Comparison of ENCODE assay signal across 10 cellular contexts in genomic region chr15:63211549-63211948, GRCh38. TPM values are rescaled to one million over a fixed set of nuclear protein-coding genes. Genes with fewer than 3 reads are reported as not detected.
A peak's percentile ranks its signal among the peaks of the same experiment; 100 is the strongest.
DNase-seq lines count a peak whose midpoint lies in the region; ATAC-seq and TF ChIP-seq lines count a peak whose summit lies in the region.
"Had no signal": no experiment of that assay in that cellular context is flagged by ENCODE, and none has a peak within 500 bp of the region (broad histone marks: within the 10 kb centered on the region; RNA-seq: fewer than 3 reads in every experiment).

No MANE protein-coding gene starts in this region.

- no peak for TF ChIP-seq POLR2A in Peyer's patch (IDR thresholded peaks at IDR 0.05)

- H3K4me1 ChIP-seq in Peyer's patch, result peaks cover 0 to 29% (median 8%) of the 10 kb centered on the region in 4 donors
- peaks cover 37% of the 10 kb centered on the region for H3K4me1 ChIP-seq in effector memory CD4-positive, alpha-beta T cell (ENCODE audit: control insufficient read depth, insufficient read depth, low read length, poor library complexity, severe bottlenecking)

- H3K27ac Mint-ChIP-seq in stimulated activated effector memory CD8-positive, alpha-beta T cell treated with anti-CD3 and anti-CD28 coated beads, Interleukin-12 subunit alpha, Interleukin-12 subunit beta, amount 100 ng/mL, for 72 hours, result peak overlapping the region; percentile 93

- no peak overlapping the region for H3K4me3 ChIP-seq in Peyer's patch
- no peak overlapping the region for H3K4me3 ChIP-seq in coronary artery
- no peak overlapping the region for H3K4me3 ChIP-seq in effector memory CD4-positive, alpha-beta T cell (ENCODE audit: insufficient read depth, low read depth, low read length, poor library complexity, severe bottlenecking)

- no peaks in the 10 kb centered on the region for H3K9me3 Mint-ChIP-seq in stimulated activated effector memory CD8-positive, alpha-beta T cell treated with anti-CD3 and anti-CD28 coated beads, Interleukin-12 subunit alpha, Interleukin-12 subunit beta, amount 100 ng/mL, for 72 hours

- H3K4me3 Mint-ChIP-seq in stimulated activated effector memory CD8-positive, alpha-beta T cell treated with anti-CD3 and anti-CD28 coated beads, Interleukin-12 subunit alpha, Interleukin-12 subunit beta, amount 100 ng/mL, for 72 hours, result peak overlapping the region; percentile 69

- H3K4me1 Mint-ChIP-seq in stimulated activated effector memory CD8-positive, alpha-beta T cell treated with anti-CD3 and anti-CD28 coated beads, Interleukin-12 subunit alpha, Interleukin-12 subunit beta, amount 100 ng/mL, for 72 hours, result peaks cover 82% of the 10 kb centered on the region

- peaks cover 63% of the 10 kb centered on the region for H3K36me3 Mint-ChIP-seq in stimulated activated effector memory CD8-positive, alpha-beta T cell treated with anti-CD3 and anti-CD28 coated beads, Interleukin-12 subunit alpha, Interleukin-12 subunit beta, amount 100 ng/mL, for 72 hours

- H3K36me3 ChIP-seq in Peyer's patch, result no peaks in the 10 kb centered on the region
- H3K36me3 ChIP-seq in effector memory CD4-positive, alpha-beta T cell (ENCODE audit: control insufficient read depth, insufficient read depth, low read length), result peaks cover 4% of the 10 kb centered on the region

- H3K27me3 ChIP-seq in Peyer's patch, result no peaks in the 10 kb centered on the region
- no peaks in the 10 kb centered on the region for H3K27me3 ChIP-seq in effector memory CD4-positive, alpha-beta T cell (replicated peaks; ENCODE audit: control insufficient read depth, insufficient read depth, low read length, poor library complexity, severe bottlenecking)

- ATAC-seq in activated CD4-positive, CD25-positive, alpha-beta regulatory T cell treated with anti-CD3 and anti-CD28 coated beads, Interleukin-2, amount 50 U/mL, for 24 hours, result peak; percentile 42 to 48
- ATAC-seq in stimulated activated effector memory CD8-positive, alpha-beta T cell treated with anti-CD3 and anti-CD28 coated beads, Interleukin-12 subunit alpha, Interleukin-12 subunit beta, amount 100 ng/mL, for 72 hours, result peak; percentile 84

- DNase-seq in activated CD4-positive, CD25-positive, alpha-beta regulatory T cell treated with anti-CD3 and anti-CD28 coated beads, Interleukin-2, amount 50 U/mL, for 72 hours, result no peak
- no peak for DNase-seq in Peyer's patch
- no peak for DNase-seq in coronary artery (ENCODE audit: low spot score)
- no peak for DNase-seq in stimulated activated effector memory CD8-positive, alpha-beta T cell treated with anti-CD3 and anti-CD28 coated beads, Interleukin-12 subunit alpha, Interleukin-12 subunit beta, amount 100 ng/mL, for 72 hours (ENCODE audit: low spot score in 2 of 2)
- no peak for DNase-seq in NCI-H2196 treated with DMSO at 0.1 percent for 48 hours (lab: John Stamatoyannopoulos, UW; ENCODE audit: unreplicated experiment)
- no peak for DNase-seq in SHP77 (lab: John Stamatoyannopoulos, UW)
- no peak for DNase-seq in effector memory CD4-positive, alpha-beta T cell
- DNase-seq: activated effector memory CD4-positive, alpha-beta T cell treated with anti-CD3 and anti-CD28 coated beads, Interleukin-2, amount 50 U/mL, for 16 hours; NCI-H526 had no signal

- H3K9me3 ChIP-seq in Peyer's patch, result no peaks in the 10 kb centered on the region
- no peaks in the 10 kb centered on the region for H3K9me3 ChIP-seq in effector memory CD4-positive, alpha-beta T cell (ENCODE audit: control insufficient read depth, low read length)

- TF ChIP-seq CTCF in Peyer's patch (IDR thresholded peaks at IDR 0.05), result no peak
- no peak for TF ChIP-seq CTCF in coronary artery (IDR thresholded peaks at IDR 0.05)

- peak overlapping the region in 3 of 4 donors; percentile 43 to 59 (median 59) for H3K27ac ChIP-seq in Peyer's patch
- H3K27ac ChIP-seq in coronary artery, result peak overlapping the region; percentile 32 to 79
- H3K27ac ChIP-seq in effector memory CD4-positive, alpha-beta T cell (ENCODE audit: insufficient read depth, low read length, poor library complexity, severe bottlenecking), result no peak overlapping the region

RNA-seq across cellular contexts. Expression of gene RAB8B, which starts 22.1 kb away (rescaled TPM):
- total RNA-seq in Peyer's patch, result 10 to 100 TPM; 11.7 to 35.5 (median 25.3) TPM

RNA-seq across cellular contexts. Expression of gene RPS27L, which starts 54.3 kb away (rescaled TPM):
- total RNA-seq in Peyer's patch, result 100 to 1,000 TPM in 2 of 4 donors, 10 to 100 TPM in 2; 78.4 to 226 (median 110) TPM
